8 cellular contexts compared by ENCODE assay signal in the genomic region with DNA sequence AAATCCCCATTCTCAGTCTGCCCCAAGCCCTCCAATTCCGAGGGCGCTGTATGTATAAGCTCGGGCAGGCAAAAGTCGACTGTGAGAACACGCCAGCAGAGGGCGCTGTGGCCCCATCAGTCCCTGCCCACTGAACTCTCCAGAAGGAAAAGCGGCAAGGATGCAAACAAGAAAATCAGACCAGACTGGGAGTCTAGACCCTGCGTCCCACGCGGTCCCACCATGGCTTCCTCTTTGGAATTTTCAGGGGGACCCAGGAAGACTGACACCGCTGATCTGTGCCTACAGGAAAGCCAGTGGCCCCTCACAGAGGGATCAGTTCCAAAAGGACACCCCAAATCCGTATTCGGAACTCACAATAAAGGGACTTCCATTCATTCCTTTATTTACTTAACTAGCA. TPM values are rescaled to one million over a fixed set of nuclear protein-coding genes. Genes with fewer than 3 reads are reported as not detected.
DNase-seq lines count a peak whose midpoint lies in the region; ATAC-seq and TF ChIP-seq lines count a peak whose summit lies in the region.

No MANE protein-coding gene starts in this region.

- 10 to 17% methylated on average over 13 of the region's 13 CpGs for WGBS in sigmoid colon, 2 donors

- H3K4me1 ChIP-seq in sigmoid colon: peaks cover 0 to 18% (median 16%) of the 10 kb centered on the region in 4 donors

- H3K4me3 ChIP-seq in GM12865 (ENCODE audit: low read depth, low read length): no peak overlapping the region
- H3K4me3 ChIP-seq in astrocyte of the cerebellum (ENCODE audit: low read depth, low read length): no peak overlapping the region
- H3K4me3 ChIP-seq in sigmoid colon: no peak overlapping the region

- H3K27ac ChIP-seq in sigmoid colon: no peak overlapping the region

- H3K36me3 ChIP-seq in sigmoid colon: no peaks in the 10 kb centered on the region

- intact Hi-C loops in sigmoid colon (cut with DNase I): loop anchor here (10.0 kb wide), 1 partner anchor 832 kb away; a partner anchor contains a TSS

- TF ChIP-seq EP300 in sigmoid colon (IDR thresholded peaks at IDR 0.05): no peak

- ATAC-seq in HG02678 (IDR thresholded peaks at IDR 0.05; ENCODE audit: unreplicated experiment) (peak; percentile 72), HG03469 (IDR thresholded peaks at IDR 0.05; ENCODE audit: unreplicated experiment) (no peak)

- no peaks in the 10 kb centered on the region for H3K27me3 ChIP-seq in sigmoid colon

- H3K9me3 ChIP-seq in sigmoid colon: no peaks in the 10 kb centered on the region

- TF ChIP-seq POLR2A in sigmoid colon (IDR thresholded peaks at IDR 0.05): no peak

- DNase-seq in GM12865 (ENCODE audit: low read depth) (peak; percentile 79), NCI-H1694 (lab: John Stamatoyannopoulos, UW) (peak; percentile 91), T-helper 9 cell (peak; percentile 69), astrocyte of the cerebellum (ENCODE audit: low read depth) (peak; percentile 57), hypothalamus (lab: John Stamatoyannopoulos, UW) (peak in 49 of 51 donors; percentile 13 to 89 (median 65)), sigmoid colon (peak; percentile 86)

- TF ChIP-seq CTCF in GM12865 (IDR thresholded peaks at IDR 0.05; ENCODE audit: insufficient read depth, low read depth, low read length, missing control alignments) (peak; percentile 86), astrocyte of the cerebellum (IDR thresholded peaks at IDR 0.05; ENCODE audit: low read depth, low read length, missing control alignments) (peak; percentile 90), sigmoid colon (IDR thresholded peaks at IDR 0.05) (peak; percentile 68 to 87 (median 78))

- in situ Hi-C loops in astrocyte of the cerebellum (cut with HindIII; ENCODE audit: low sequenced_read_pairs): no loop called here

RNA-seq across cellular contexts. Expression of a gene that starts 19.5 kb away (rescaled TPM):
- total RNA-seq in sigmoid colon: not detected
- polyA plus RNA-seq in sigmoid colon: not detected

RNA-seq across cellular contexts. Expression of a gene that starts 35.6 kb away (rescaled TPM):
- total RNA-seq in sigmoid colon: not detected
- polyA plus RNA-seq in sigmoid colon: 1 to 10 TPM in 1 of 3 donors, not detected in 2; 1.3 TPM
